Comparison of ENCODE assay signal across 14 cellular contexts in the genomic region with DNA sequence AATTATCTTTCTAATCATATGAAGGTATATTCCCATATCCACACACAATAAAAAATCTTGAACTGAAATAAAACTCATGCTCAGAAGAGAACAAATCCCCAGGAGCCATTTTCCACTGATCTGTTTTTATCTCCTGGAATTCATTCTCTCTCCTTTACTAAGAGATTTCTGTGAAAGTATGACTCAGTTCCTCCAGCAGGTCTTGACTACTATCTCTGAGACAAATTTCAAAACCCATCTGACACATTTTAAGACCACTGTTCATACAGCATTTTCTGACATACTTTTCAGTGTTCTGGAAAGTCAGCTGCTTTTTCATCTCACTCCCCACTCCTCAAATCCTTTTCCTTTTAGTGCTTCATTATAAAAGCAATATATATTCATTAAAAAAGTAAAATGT.
DNase-seq lines count a peak whose midpoint lies in the region; ATAC-seq and TF ChIP-seq lines count a peak whose summit lies in the region.
"Had no signal": no experiment of that assay in that cellular context is flagged by ENCODE, and none has a peak within 500 bp of the region (broad histone marks: within the 10 kb centered on the region; RNA-seq: fewer than 3 reads in every experiment).

No MANE protein-coding gene starts in this region.

- H4K8ac ChIP-seq in mesenchymal stem cell (ENCODE audit: low read length) = no peak overlapping the region

- no peak overlapping the region for H3K14ac ChIP-seq in mesenchymal stem cell (ENCODE audit: low read length in 2 of 2)

- H3K4me1 ChIP-seq in mesenchymal stem cell (ENCODE audit: control insufficient read depth, insufficient read depth, low read depth, low read length) = peaks cover 1% of the 10 kb centered on the region

- H3K27me3 ChIP-seq in mesenchymal stem cell (ENCODE audit: control insufficient read depth in 1 of 2, insufficient read depth in 1 of 2, low read length in 2 of 2) = no peaks in the 10 kb centered on the region

- H4K91ac ChIP-seq in mesenchymal stem cell (ENCODE audit: low read length) = no peak overlapping the region

- no peak overlapping the region for H3K4me2 ChIP-seq in mesenchymal stem cell (ENCODE audit: low read length, poor library complexity, severe bottlenecking)

- H2AK5ac ChIP-seq in mesenchymal stem cell (ENCODE audit: low read length, severe bottlenecking) = no peak overlapping the region

- H2BK15ac ChIP-seq in mesenchymal stem cell (ENCODE audit: low read depth, poor library complexity, severe bottlenecking) = no peak overlapping the region

- in situ Hi-C loops in astrocyte of the spinal cord (cut with HindIII; ENCODE audit: low sequenced_read_pairs) = no loop called here

- ATAC-seq in GM19023 (IDR thresholded peaks at IDR 0.05; ENCODE audit: unreplicated experiment) (no peak), HG02981 (IDR thresholded peaks at IDR 0.05; ENCODE audit: unreplicated experiment) (no peak), GM21367 (IDR thresholded peaks at IDR 0.05; ENCODE audit: unreplicated experiment) (no peak)
- ATAC-seq: T-cell had no signal

- H2BK120ac ChIP-seq in mesenchymal stem cell (ENCODE audit: low read depth, low read length) = no peak overlapping the region

- H3K27ac ChIP-seq in mesenchymal stem cell (ENCODE audit: low read length, poor library complexity, severe bottlenecking) = no peak overlapping the region

- no peak for TF ChIP-seq CTCF in astrocyte of the spinal cord (IDR thresholded peaks at IDR 0.05; ENCODE audit: low read depth, low read length)

- H2BK12ac ChIP-seq in mesenchymal stem cell (ENCODE audit: low read length in 2 of 2) = no peak overlapping the region

- no peak overlapping the region for H3K4ac ChIP-seq in mesenchymal stem cell (ENCODE audit: low read depth in 1 of 2, low read length in 2 of 2)

- DNase-seq in AG20443 (ENCODE audit: low spot score) (peak; percentile 22), HS-5 (ENCODE audit: low read depth) (peak; percentile 36), astrocyte of the spinal cord (ENCODE audit: low read depth, low spot score) (peak; percentile 64), mesenchymal stem cell (peak; percentile 68), T1000 (lab: John Stamatoyannopoulos, UW) (no peak)
- DNase-seq: activated CD4-positive, alpha-beta T cell treated with anti-CD3 and anti-CD28 coated beads for 4 hours; H9; kidney; NCI-H187 treated with DMSO at 0.1 percent for 48 hours; NCI-H524; T-cell had no signal

- no peak overlapping the region for H3K23ac ChIP-seq in mesenchymal stem cell (ENCODE audit: low read length in 2 of 2)

- H3K79me1 ChIP-seq in mesenchymal stem cell (replicated peaks; ENCODE audit: low read length, poor library complexity, severe bottlenecking) = no peaks in the 10 kb centered on the region

- H3K18ac ChIP-seq in mesenchymal stem cell (ENCODE audit: low read depth in 1 of 2, low read length in 2 of 2) = no peak overlapping the region

- no peaks in the 10 kb centered on the region for H3K9me3 ChIP-seq in mesenchymal stem cell (ENCODE audit: control insufficient read depth, low read length)

- no peak overlapping the region for H2BK5ac ChIP-seq in mesenchymal stem cell (ENCODE audit: low read depth, low read length, poor library complexity, severe bottlenecking)

- no peak overlapping the region for H2AFZ ChIP-seq in mesenchymal stem cell (ENCODE audit: low read depth, low read length)

- H3K9ac ChIP-seq in mesenchymal stem cell (ENCODE audit: low read length) = peak overlapping the region; percentile 22

- no peaks in the 10 kb centered on the region for H3K36me3 ChIP-seq in mesenchymal stem cell (ENCODE audit: control insufficient read depth in 1 of 2, insufficient read depth in 2 of 2, low read depth in 1 of 2, low read length in 2 of 2)

- H3K4me3 ChIP-seq in astrocyte of the spinal cord (ENCODE audit: low read depth, low read length) = no peak overlapping the region
- H3K4me3 ChIP-seq in mesenchymal stem cell (ENCODE audit: insufficient read depth in 1 of 2, low read depth in 1 of 2, low read length in 2 of 2) = no peak overlapping the region
